15 cellular contexts compared by ENCODE assay signal in genomic region chr2:133829686-133830085, GRCh38.
A peak's percentile ranks its signal among the peaks of the same experiment; 100 is the strongest.
DNase-seq lines count a peak whose midpoint lies in the region; ATAC-seq, FAIRE-seq and TF ChIP-seq lines count a peak whose summit lies in the region.
"Had no signal": no experiment of that assay in that cellular context is flagged by ENCODE, and none has a peak within 500 bp of the region (broad histone marks: within the 10 kb centered on the region; RNA-seq: fewer than 3 reads in every experiment).

No MANE protein-coding gene starts in this region.

- ATAC-seq in GM18519 (IDR thresholded peaks at IDR 0.05; ENCODE audit: low FRiP score, unreplicated experiment): no peak
- no peak for ATAC-seq in GM21786 (IDR thresholded peaks at IDR 0.05; ENCODE audit: unreplicated experiment)

- no peak overlapping the region for H3K4me3 Mint-ChIP-seq in astrocyte (ENCODE audit: unreplicated experiment)
- H3K4me3 Mint-ChIP-seq: CD8-positive, alpha-beta memory T cell; H9 had no signal

- peaks cover 2% of the 10 kb centered on the region for H3K36me3 Mint-ChIP-seq in astrocyte (ENCODE audit: low read depth, unreplicated experiment)
- H3K36me3 Mint-ChIP-seq: CD8-positive, alpha-beta memory T cell had no signal

- H3K27ac ChIP-seq in astrocyte (ENCODE audit: low read depth, low read length) (no peak overlapping the region), SJCRH30 (no peak overlapping the region)
- H3K27ac ChIP-seq: 22Rv1, BLaER1 had no signal

- no peaks in the 10 kb centered on the region for H3K27me3 Mint-ChIP-seq in astrocyte (ENCODE audit: low read depth, unreplicated experiment)

- no peaks in the 10 kb centered on the region for H3K27me3 ChIP-seq in astrocyte (ENCODE audit: insufficient read depth, low read length)
- no peaks in the 10 kb centered on the region for H3K27me3 ChIP-seq in SJCRH30
- H3K27me3 ChIP-seq: BLaER1 had no signal

- no peak for FAIRE-seq in astrocyte (lab: Jason Lieb, UNC)

- H3K36me3 ChIP-seq in astrocyte (ENCODE audit: insufficient read depth, low read length): no peaks in the 10 kb centered on the region
- H3K36me3 ChIP-seq in SJCRH30: no peaks in the 10 kb centered on the region
- H3K36me3 ChIP-seq: BLaER1 had no signal

- H4K20me1 ChIP-seq in astrocyte (ENCODE audit: insufficient read depth, low read length): no peaks in the 10 kb centered on the region
- H4K20me1 ChIP-seq: BLaER1 had no signal

- H3K4me2 ChIP-seq in astrocyte (ENCODE audit: low read length): no peak overlapping the region
- H3K4me2 ChIP-seq: BLaER1 had no signal

- peaks cover 2% of the 10 kb centered on the region for H3K4me1 Mint-ChIP-seq in astrocyte (ENCODE audit: low read depth, unreplicated experiment)
- H3K4me1 Mint-ChIP-seq: CD8-positive, alpha-beta memory T cell; H9 had no signal

- no peak overlapping the region for H3K4me3 ChIP-seq in AG10803 (ENCODE audit: low read length)
- no peak overlapping the region for H3K4me3 ChIP-seq in astrocyte (ENCODE audit: insufficient read depth, low read depth, low read length)
- H3K4me3 ChIP-seq in retinal pigment epithelial cell (ENCODE audit: low read length): no peak overlapping the region
- no peak overlapping the region for H3K4me3 ChIP-seq in SJCRH30
- H3K4me3 ChIP-seq: BLaER1 had no signal

- no peaks in the 10 kb centered on the region for H3K4me1 ChIP-seq in astrocyte (ENCODE audit: insufficient read depth, low read length)
- no peaks in the 10 kb centered on the region for H3K4me1 ChIP-seq in SJCRH30
- H3K4me1 ChIP-seq: BLaER1, Caco-2 had no signal

- H3K9me3 ChIP-seq in astrocyte (ENCODE audit: insufficient read depth, low read depth, low read length): no peaks in the 10 kb centered on the region
- no peaks in the 10 kb centered on the region for H3K9me3 ChIP-seq in SJCRH30 (replicated peaks)
- H3K9me3 ChIP-seq: BLaER1, Caco-2 had no signal

- H3K9ac ChIP-seq in astrocyte (ENCODE audit: low read length): no peak overlapping the region
- H3K9ac ChIP-seq: BLaER1 had no signal

- no peak overlapping the region for H2AFZ ChIP-seq in astrocyte (ENCODE audit: low read depth, low read length)

- DNase-seq in AG10803 (ENCODE audit: low read depth) (peak; percentile 42), astrocyte (ENCODE audit: low read depth) (peak; percentile 40), left kidney (ENCODE audit: low read depth, low spot score) (peak; percentile 8), retinal pigment epithelial cell (ENCODE audit: low read depth) (peak; percentile 77), SJCRH30 (no peak)
- DNase-seq: AML-193; Caco-2; CD8-positive, alpha-beta memory T cell; DMS53; GOT3; H9 had no signal

- no peak overlapping the region for H3K27ac Mint-ChIP-seq in astrocyte (ENCODE audit: unreplicated experiment)
- H3K27ac Mint-ChIP-seq: CD8-positive, alpha-beta memory T cell; H9 had no signal

- TF ChIP-seq CTCF in AG10803 (conservative IDR thresholded peaks at IDR 0.05; ENCODE audit: low read length) (no peak), astrocyte (IDR thresholded peaks at IDR 0.05; ENCODE audit: insufficient read depth, low read depth, low read length) (no peak), retinal pigment epithelial cell (conservative IDR thresholded peaks at IDR 0.05; ENCODE audit: low read depth, low read length) (no peak)

- H3K9me3 Mint-ChIP-seq in astrocyte (ENCODE audit: unreplicated experiment): no peaks in the 10 kb centered on the region

- no peaks in the 10 kb centered on the region for H3K79me2 ChIP-seq in astrocyte (ENCODE audit: insufficient read depth, low read length)

Comparison
In these comparisons a context has a peak if more than half of its experiments do, and no peak if none do; other contexts are left out.
1. DNase-seq: peak in AG10803 (single experiment), astrocyte (single experiment), left kidney (single experiment) and retinal pigment epithelial cell (single experiment); none in SJCRH30 (0 of 2).